ENCODE assay signal across 8 cellular contexts in the genomic region with DNA sequence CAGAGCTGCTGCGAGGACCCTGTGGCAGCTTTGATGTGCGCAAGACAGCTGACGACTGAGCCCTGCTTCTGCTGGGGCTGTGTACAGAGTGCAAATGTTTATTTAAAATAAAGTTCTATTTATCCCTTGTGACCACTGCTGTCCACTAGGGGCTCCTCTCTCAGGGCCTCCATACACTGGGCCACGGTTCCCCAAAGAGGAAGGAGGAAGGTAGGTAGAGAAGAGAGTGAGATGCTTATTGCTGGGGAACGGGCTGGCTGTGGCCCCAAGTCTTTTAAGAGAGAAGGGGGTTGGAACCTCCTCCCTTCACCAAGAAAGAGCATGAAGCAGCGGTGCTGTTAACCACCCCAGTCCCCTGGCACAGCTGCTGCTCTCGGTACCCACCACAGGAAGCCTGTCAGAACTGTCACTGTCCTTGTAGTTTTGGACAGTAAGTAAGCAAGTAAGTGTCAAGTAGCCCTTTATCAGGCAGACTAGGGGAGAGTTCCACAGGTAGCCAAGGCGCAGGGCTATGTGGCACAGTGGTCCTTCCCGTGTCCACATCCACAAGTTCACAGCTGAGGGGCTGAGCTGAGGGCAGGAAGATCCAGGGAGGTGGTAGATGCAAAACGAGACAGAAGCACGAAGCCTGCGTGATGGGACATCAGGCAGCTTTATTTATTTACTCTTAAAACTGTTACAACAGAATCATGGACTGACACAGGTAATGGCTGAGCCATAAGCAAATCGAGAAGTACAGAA. TPM values are rescaled to one million over a fixed set of nuclear protein-coding genes. Genes with fewer than 3 reads are reported as not detected.
DNase-seq lines count a peak whose midpoint lies in the region; TF ChIP-seq lines count a peak whose summit lies in the region.

No MANE protein-coding gene starts in this region.

- H3K36me3 ChIP-seq in DOHH2 (ENCODE audit: control insufficient read depth, low read length) (peaks cover 72% of the 10 kb centered on the region), neural cell (ENCODE audit: insufficient read depth, low read length) (no peaks in the 10 kb centered on the region), thyroid gland (peaks cover 71% of the 10 kb centered on the region in 2 donors)

- H3K27me3 ChIP-seq in DOHH2 (ENCODE audit: control insufficient read depth, low read length) (no peaks in the 10 kb centered on the region), neural cell (ENCODE audit: insufficient read depth, low read depth, low read length) (no peaks in the 10 kb centered on the region), thyroid gland (no peaks in the 10 kb centered on the region)

- no peak overlapping the region for H2AFZ ChIP-seq in neural cell (ENCODE audit: low read depth, low read length)

- no peak overlapping the region for H3K9ac ChIP-seq in neural cell (ENCODE audit: low read length)

- TF ChIP-seq EP300 in neural cell (conservative IDR thresholded peaks at IDR 0.05; ENCODE audit: poor library complexity, severe bottlenecking): no peak

- TF ChIP-seq POLR2A in thyroid gland (IDR thresholded peaks at IDR 0.05): no peak

- DNase-seq in M059J (ENCODE audit: low read depth) (peak; percentile 33), cerebellar cortex (ENCODE audit: low spot score) (peak; percentile 55), NCI-H446 (lab: John Stamatoyannopoulos, UW) (no peak), amniotic stem cell (lab: John Stamatoyannopoulos, UW) (no peak), thyroid gland (no peak)
- no peak for DNase-seq in activated CD4-positive, alpha-beta T cell treated with anti-CD3 and anti-CD28 coated beads, Interleukin-2, amount 50 U/mL, for 1 hour

- no peak for TF ChIP-seq RAD21 in neural cell (conservative IDR thresholded peaks at IDR 0.05)

- intact Hi-C loops in thyroid gland (cut with DNase I): no loop called here

- no peak overlapping the region for H3K4me3 ChIP-seq in DOHH2 (ENCODE audit: low read length)
- H3K4me3 ChIP-seq in neural cell (ENCODE audit: low read length): no peak overlapping the region
- H3K4me3 ChIP-seq in thyroid gland (replicated peaks in 1 of 3): no peak overlapping the region

- H3K9me2 ChIP-seq in DOHH2 (replicated peaks; ENCODE audit: control insufficient read depth, low read length) (no peaks in the 10 kb centered on the region), neural cell (ENCODE audit: insufficient read depth, low read length) (no peaks in the 10 kb centered on the region)

- 79 to 82% methylated on average over 11 to 13 of the region's 13 CpGs for WGBS in thyroid gland, 2 donors

- H3K79me2 ChIP-seq in DOHH2 (ENCODE audit: control insufficient read depth, low read length) (no peaks in the 10 kb centered on the region), neural cell (replicated peaks; ENCODE audit: insufficient read depth, low read length) (no peaks in the 10 kb centered on the region)

- no peaks in the 10 kb centered on the region for H3K9me3 ChIP-seq in DOHH2 (ENCODE audit: control insufficient read depth, insufficient read depth, low read length)
- no peaks in the 10 kb centered on the region for H3K9me3 ChIP-seq in neural cell (ENCODE audit: low read length)
- H3K9me3 ChIP-seq in thyroid gland: no peaks in the 10 kb centered on the region

- no peaks in the 10 kb centered on the region for H3K4me1 ChIP-seq in DOHH2 (ENCODE audit: control insufficient read depth, low read length)
- H3K4me1 ChIP-seq in thyroid gland: no peaks in the 10 kb centered on the region

- H3K4me2 ChIP-seq in DOHH2 (ENCODE audit: low read length) (no peak overlapping the region), neural cell (ENCODE audit: low read length) (no peak overlapping the region)

- TF ChIP-seq CTCF in DOHH2 (IDR thresholded peaks at IDR 0.05; ENCODE audit: low read depth, low read length, poor library complexity, severe bottlenecking) (peak; percentile 31), neural cell (IDR thresholded peaks at IDR 0.05; ENCODE audit: poor library complexity, severe bottlenecking) (peak; percentile 22), thyroid gland (IDR thresholded peaks at IDR 0.05) (peak in 2 of 6 experiments; percentile 12 to 16)

- H4K20me1 ChIP-seq in DOHH2 (ENCODE audit: control insufficient read depth, insufficient read depth, low read depth, low read length): 0 out of 2 replicates have a peak, but pooled peaks cover under 1% of the 10 kb centered on the region
- no peaks in the 10 kb centered on the region for H4K20me1 ChIP-seq in neural cell (ENCODE audit: insufficient read depth)

- H3K27ac ChIP-seq in DOHH2 (ENCODE audit: low read depth, low read length) (no peak overlapping the region), neural cell (ENCODE audit: low read length) (no peak overlapping the region), thyroid gland (no peak overlapping the region)

- peaks cover 5% of the 10 kb centered on the region; the same call in 1 of the 2 replicates for H3F3A ChIP-seq in DOHH2 (ENCODE audit: control insufficient read depth, insufficient read depth)
- no peaks in the 10 kb centered on the region for H3F3A ChIP-seq in neural cell (ENCODE audit: insufficient read depth, low read length, poor library complexity, severe bottlenecking)

TF ChIP-seq in neural cell, 6 proteins besides CTCF, POLR2A, EP300 and RAD21:
- TF ChIP-seq SMC3 (conservative IDR thresholded peaks at IDR 0.05; ENCODE audit: poor library complexity) (no peak), EZH2 (IDR thresholded peaks at IDR 0.05; ENCODE audit: borderline replicate concordance, insufficient read depth, low read length, poor library complexity, severe bottlenecking) (no peak), MXI1 (conservative IDR thresholded peaks at IDR 0.05; ENCODE audit: poor library complexity, severe bottlenecking) (no peak), POLR2AphosphoS5 (IDR thresholded peaks at IDR 0.05) (no peak), TAF1 (IDR thresholded peaks at IDR 0.05; ENCODE audit: low read depth) (no peak)
- TF ChIP-seq, protein P1, sequence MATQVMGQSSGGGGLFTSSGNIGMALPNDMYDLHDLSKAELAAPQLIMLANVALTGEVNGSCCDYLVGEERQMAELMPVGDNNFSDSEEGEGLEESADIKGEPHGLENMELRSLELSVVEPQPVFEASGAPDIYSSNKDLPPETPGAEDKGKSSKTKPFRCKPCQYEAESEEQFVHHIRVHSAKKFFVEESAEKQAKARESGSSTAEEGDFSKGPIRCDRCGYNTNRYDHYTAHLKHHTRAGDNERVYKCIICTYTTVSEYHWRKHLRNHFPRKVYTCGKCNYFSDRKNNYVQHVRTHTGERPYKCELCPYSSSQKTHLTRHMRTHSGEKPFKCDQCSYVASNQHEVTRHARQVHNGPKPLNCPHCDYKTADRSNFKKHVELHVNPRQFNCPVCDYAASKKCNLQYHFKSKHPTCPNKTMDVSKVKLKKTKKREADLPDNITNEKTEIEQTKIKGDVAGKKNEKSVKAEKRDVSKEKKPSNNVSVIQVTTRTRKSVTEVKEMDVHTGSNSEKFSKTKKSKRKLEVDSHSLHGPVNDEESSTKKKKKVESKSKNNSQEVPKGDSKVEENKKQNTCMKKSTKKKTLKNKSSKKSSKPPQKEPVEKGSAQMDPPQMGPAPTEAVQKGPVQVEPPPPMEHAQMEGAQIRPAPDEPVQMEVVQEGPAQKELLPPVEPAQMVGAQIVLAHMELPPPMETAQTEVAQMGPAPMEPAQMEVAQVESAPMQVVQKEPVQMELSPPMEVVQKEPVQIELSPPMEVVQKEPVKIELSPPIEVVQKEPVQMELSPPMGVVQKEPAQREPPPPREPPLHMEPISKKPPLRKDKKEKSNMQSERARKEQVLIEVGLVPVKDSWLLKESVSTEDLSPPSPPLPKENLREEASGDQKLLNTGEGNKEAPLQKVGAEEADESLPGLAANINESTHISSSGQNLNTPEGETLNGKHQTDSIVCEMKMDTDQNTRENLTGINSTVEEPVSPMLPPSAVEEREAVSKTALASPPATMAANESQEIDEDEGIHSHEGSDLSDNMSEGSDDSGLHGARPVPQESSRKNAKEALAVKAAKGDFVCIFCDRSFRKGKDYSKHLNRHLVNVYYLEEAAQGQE (IDR thresholded peaks at IDR 0.05; ENCODE audit: borderline replicate concordance): no peak

RNA-seq across cellular contexts. Expression of a gene that starts 47.3 kb away (rescaled TPM):
- 35.0 and 45.2 TPM in 2 replicates for total RNA-seq in M059J (2014; rRNA removed; shearing (Covaris generic))
- 101 and 115 TPM in 2 replicates for polyA plus RNA-seq in neural cell
- polyA minus RNA-seq in neural cell: 114 and 117 TPM in 2 replicates
- 10 to 100 TPM; 51.3 to 80.3 (median 72.8) TPM for total RNA-seq in thyroid gland

Comparison
In these comparisons a context has a peak if more than half of its experiments do, and no peak if none do; other contexts are left out.
1. DNase-seq: peak in M059J (single experiment) and cerebellar cortex (single experiment); none in NCI-H446 (0 of 2), amniotic stem cell (single experiment), activated CD4-positive, alpha-beta T cell treated with anti-CD3 and anti-CD28 coated beads, Interleukin-2, amount 50 U/mL, for 1 hour (single experiment) and thyroid gland (0 of 2).